In the genomic region with DNA sequence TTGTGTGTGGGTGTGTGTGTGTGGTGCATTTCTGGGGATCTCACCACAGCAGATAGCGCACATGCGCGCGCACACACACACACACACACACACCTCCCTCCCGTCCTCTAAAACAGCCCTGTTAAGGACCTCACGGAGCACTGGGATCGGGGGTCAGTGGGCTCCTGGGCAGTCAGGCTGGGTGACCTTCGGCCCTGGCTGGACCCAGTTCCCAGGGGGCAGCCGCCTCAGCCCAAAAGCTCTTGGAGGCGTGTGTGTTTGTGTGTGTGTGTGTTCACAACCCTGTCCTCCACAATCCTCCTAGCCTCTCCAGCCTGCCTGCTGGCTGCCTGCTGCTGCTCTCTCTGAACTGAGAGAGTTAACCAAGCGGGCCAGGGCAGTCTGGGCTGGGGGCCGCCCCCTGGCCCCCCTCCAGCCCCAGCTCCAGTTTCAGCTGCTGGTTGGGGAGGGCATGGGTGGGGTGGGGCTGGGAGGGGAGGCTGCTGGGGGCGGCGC, we compare ENCODE assay signal across 7 cellular contexts. TPM values are rescaled to one million over a fixed set of nuclear protein-coding genes. Genes with fewer than 3 reads are reported as not detected.
DNase-seq lines count a peak whose midpoint lies in the region; ATAC-seq and TF ChIP-seq lines count a peak whose summit lies in the region.
"Had no signal": no experiment of that assay in that cellular context is flagged by ENCODE, and none has a peak within 500 bp of the region (broad histone marks: within the 10 kb centered on the region; RNA-seq: fewer than 3 reads in every experiment).

No MANE protein-coding gene starts in this region.

- TF ChIP-seq CTCF in fibroblast of lung (conservative IDR thresholded peaks at IDR 0.05 in 1 of 2, IDR thresholded peaks at IDR 0.05 in 1 of 2; ENCODE audit: low read depth in 1 of 2, low read length in 2 of 2) (no peak), upper lobe of right lung (IDR thresholded peaks at IDR 0.05) (no peak)

- H3K4me1 ChIP-seq in fibroblast of lung (ENCODE audit: control insufficient read depth, extremely low read depth, insufficient read depth, low read length): peaks cover 30% of the 10 kb centered on the region
- peaks cover 16% of the 10 kb centered on the region for H3K4me1 ChIP-seq in upper lobe of right lung

- peaks cover 5% of the 10 kb centered on the region for H3K27me3 ChIP-seq in fibroblast of lung (ENCODE audit: control insufficient read depth, insufficient read depth, low read length)
- peaks cover 8% of the 10 kb centered on the region for H3K27me3 ChIP-seq in upper lobe of right lung

- peak overlapping the region; percentile 39 for H2AFZ ChIP-seq in fibroblast of lung (ENCODE audit: low read length)

- no peak overlapping the region for H3K4me2 ChIP-seq in fibroblast of lung (ENCODE audit: extremely low read depth, insufficient read depth, low read length)

- H3K27ac ChIP-seq in fibroblast of lung (ENCODE audit: insufficient read depth, low read length) (peak overlapping the region; percentile 5), upper lobe of right lung (peak overlapping the region; percentile 86)

- no peaks in the 10 kb centered on the region for H3K36me3 ChIP-seq in fibroblast of lung (ENCODE audit: control insufficient read depth, insufficient read depth, low read length)
- H3K36me3 ChIP-seq in upper lobe of right lung: no peaks in the 10 kb centered on the region

- TF ChIP-seq POLR2A in erythroblast (IDR thresholded peaks at IDR 0.05; ENCODE audit: low read length): no peak

- H4K20me1 ChIP-seq in fibroblast of lung (ENCODE audit: control insufficient read depth, extremely low read depth, insufficient read depth, low read length): no peaks in the 10 kb centered on the region

- peak in 1 of 2 donors; percentile 55 for DNase-seq in fibroblast of lung (ENCODE audit: low read depth in 2 of 2)
- peak; percentile 72 for DNase-seq in myocyte (ENCODE audit: low read depth)
- DNase-seq in upper lobe of right lung: no peak
- no peak for DNase-seq in AML-193 (lab: John Stamatoyannopoulos, UW)
- no peak for DNase-seq in erythroblast (lab: John Stamatoyannopoulos, UW)
- DNase-seq: DMS153, NCI-H2081 had no signal

- H3K9ac ChIP-seq in fibroblast of lung (ENCODE audit: insufficient read depth, low read length): no peak overlapping the region

- H3K9me3 ChIP-seq in fibroblast of lung (ENCODE audit: control insufficient read depth, insufficient read depth, low read depth, low read length): no peaks in the 10 kb centered on the region
- no peaks in the 10 kb centered on the region for H3K9me3 ChIP-seq in upper lobe of right lung

- intact Hi-C loops in upper lobe of right lung (cut with DNase I): no loop called here

- H3K4me3 ChIP-seq in fibroblast of lung (replicated peaks in 1 of 4; ENCODE audit: control extremely low read depth in 1 of 4, insufficient read depth in 1 of 4, low read depth in 3 of 4, low read length in 4 of 4) (peak overlapping the region in 1 of 4 experiments; percentile 48), upper lobe of right lung (peak overlapping the region; percentile 44)

- H3K79me2 ChIP-seq in fibroblast of lung (ENCODE audit: control insufficient read depth, insufficient read depth, low read length): no peaks in the 10 kb centered on the region

- ATAC-seq in upper lobe of right lung: no peak

RNA-seq across cellular contexts. Expression of a gene that starts 0.3 kb away (rescaled TPM):
- 4.5 and 11.3 TPM in 2 replicates for total RNA-seq in fibroblast of lung
- polyA plus RNA-seq in fibroblast of lung: 3.6 and 7.5 TPM in 2 replicates
- polyA plus RNA-seq in fibroblast of lung (2012): 7.7 and 12.9 TPM in 2 replicates
- polyA minus RNA-seq in fibroblast of lung (ENCODE audit: low replicate concordance): 2.1 and 26.2 TPM in 2 replicates
- 22.9 and 36.6 TPM in 2 replicates for total RNA-seq in myocyte
- 25.5 TPM for polyA plus RNA-seq in myocyte (2012)
- total RNA-seq in upper lobe of right lung: 67.6 TPM

RNA-seq across cellular contexts. Expression of a gene that starts 3.5 kb away (rescaled TPM):
- total RNA-seq in fibroblast of lung (0.17 and 0.26 TPM in 2 replicates), myocyte (0.68 and 1.4 TPM in 2 replicates), upper lobe of right lung (6.7 TPM)
- 0.02 and 0.19 TPM in 2 replicates for polyA plus RNA-seq in fibroblast of lung
- polyA plus RNA-seq in fibroblast of lung (2012): 0.07 and 0.57 TPM in 2 replicates
- 1.5 and 2.3 TPM in 2 replicates for polyA minus RNA-seq in fibroblast of lung (ENCODE audit: low replicate concordance)
- polyA plus RNA-seq in myocyte (2012): 0.88 TPM

RNA-seq across cellular contexts. Expression of a gene that starts 4.7 kb away (rescaled TPM):
- total RNA-seq in fibroblast of lung (not detected in 2 replicates), myocyte (not detected in 2 replicates), upper lobe of right lung (0.61 TPM)
- polyA plus RNA-seq in fibroblast of lung: not detected in 2 replicates
- polyA plus RNA-seq in fibroblast of lung (2012): 0.31 TPM in 1 of 2 replicates, not detected in the other
- polyA minus RNA-seq in fibroblast of lung (ENCODE audit: low replicate concordance): not detected in 2 replicates
- not detected for polyA plus RNA-seq in myocyte (2012)

RNA-seq across cellular contexts. Expression of a gene that starts 16.2 kb away (rescaled TPM):
- 10.5 and 19.8 TPM in 2 replicates for total RNA-seq in fibroblast of lung
- polyA plus RNA-seq in fibroblast of lung: 100 and 187 TPM in 2 replicates
- 155 and 295 TPM in 2 replicates for polyA plus RNA-seq in fibroblast of lung (2012)
- polyA minus RNA-seq in fibroblast of lung (ENCODE audit: low replicate concordance): 285 and 365 TPM in 2 replicates
- total RNA-seq in myocyte: 12.0 and 19.5 TPM in 2 replicates
- polyA plus RNA-seq in myocyte (2012): 52.5 TPM
- total RNA-seq in upper lobe of right lung: 124 TPM

RNA-seq across cellular contexts. Expression of a gene that starts 22.7 kb away (rescaled TPM):
- not detected in 2 replicates for total RNA-seq in fibroblast of lung
- 0.06 TPM in 1 of 2 replicates, not detected in the other for polyA plus RNA-seq in fibroblast of lung
- polyA plus RNA-seq in fibroblast of lung (2012): not detected in 2 replicates
- polyA minus RNA-seq in fibroblast of lung (ENCODE audit: low replicate concordance): not detected in 2 replicates
- total RNA-seq in myocyte: 0.91 TPM in 1 of 2 replicates, not detected in the other
- polyA plus RNA-seq in myocyte (2012): 0.50 TPM
- total RNA-seq in upper lobe of right lung: 145 TPM
